In the genomic region with DNA sequence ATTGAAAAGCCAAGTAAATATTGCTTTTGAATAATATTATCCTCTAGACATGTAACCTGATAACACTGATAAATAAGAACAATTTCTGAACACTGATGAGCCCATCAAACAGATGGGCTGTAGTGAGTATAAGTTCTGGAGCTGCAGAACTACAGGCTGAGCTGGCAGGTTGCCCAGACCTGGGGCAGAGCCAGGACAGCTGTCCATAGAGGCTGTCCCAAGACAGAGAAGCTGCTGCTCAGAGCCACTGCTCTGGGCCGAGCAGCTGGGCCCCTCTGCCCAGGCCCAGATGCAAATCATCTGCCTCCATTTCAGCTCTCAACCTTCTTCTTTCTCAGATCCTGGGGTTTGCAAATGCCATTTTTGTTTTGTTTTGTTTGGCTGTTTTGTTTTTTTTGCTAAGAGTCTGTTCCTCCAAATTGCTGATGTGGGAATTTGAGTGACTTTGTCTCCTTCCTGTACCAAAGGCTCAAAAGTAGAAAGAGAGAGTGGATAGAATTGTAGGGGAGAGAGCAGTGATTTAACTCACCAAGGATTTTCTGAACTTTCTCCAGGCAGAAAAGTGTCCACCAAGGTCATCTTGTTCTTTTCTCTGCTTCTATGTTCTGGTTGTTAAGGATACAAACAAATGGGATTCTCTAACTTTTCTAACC, we compare ENCODE assay signal across 8 cellular contexts. TPM values are rescaled to one million over a fixed set of nuclear protein-coding genes. Genes with fewer than 3 reads are reported as not detected.
DNase-seq lines count a peak whose midpoint lies in the region; ATAC-seq and TF ChIP-seq lines count a peak whose summit lies in the region.
"Had no signal": no experiment of that assay in that cellular context is flagged by ENCODE, and none has a peak within 500 bp of the region (broad histone marks: within the 10 kb centered on the region; RNA-seq: fewer than 3 reads in every experiment).

No MANE protein-coding gene starts in this region.

- no peaks in the 10 kb centered on the region for H3K9me2 ChIP-seq in GM23338 (ENCODE audit: insufficient read depth)

- H3K27ac Mint-ChIP-seq in GM23338: no peak overlapping the region

- H3K9me3 ChIP-seq in esophagus squamous epithelium: no peaks in the 10 kb centered on the region

- intact Hi-C loops in dorsolateral prefrontal cortex (cut with DNase I): loop anchor here in 1 of 2 donors (5.0 kb wide), 1 partner anchor 46 kb away; no protein-coding TSS in a partner anchor
- intact Hi-C loops in esophagus squamous epithelium (cut with DNase I): no loop called here

- H3K79me2 ChIP-seq in GM23338 (replicated peaks; ENCODE audit: insufficient read depth): no peaks in the 10 kb centered on the region

- H3K27ac ChIP-seq in GM23338 (ENCODE audit: low read depth) (no peak overlapping the region), dorsolateral prefrontal cortex (peak overlapping the region in 58 of 59 donors; percentile 20 to 97 (median 86)), esophagus squamous epithelium (no peak overlapping the region)

- DNase-seq in GM23338 (ENCODE audit: low spot score): no peak
- peak; percentile 79 to 94 for DNase-seq in NCI-H446 (lab: John Stamatoyannopoulos, UW)
- peak; percentile 23 to 96 (median 92) for DNase-seq in dorsolateral prefrontal cortex
- DNase-seq in nucleus accumbens (lab: John Stamatoyannopoulos, UW): peak in 53 of 56 donors; percentile 15 to 93 (median 74)
- DNase-seq in GM19238 (ENCODE audit: insufficient read length, low spot score): no peak
- DNase-seq in esophagus squamous epithelium (lab: John Stamatoyannopoulos, UW): no peak

- no peak overlapping the region for H3K4me3 Mint-ChIP-seq in GM23338

- TF ChIP-seq POLR2A in esophagus squamous epithelium (IDR thresholded peaks at IDR 0.05): no peak

- H3K36me3 Mint-ChIP-seq in GM23338 (ENCODE audit: low read depth): no peaks in the 10 kb centered on the region

- no peak for ATAC-seq in GM23338
- no peak for ATAC-seq in GM21619 (IDR thresholded peaks at IDR 0.05; ENCODE audit: unreplicated experiment)

- no peaks in the 10 kb centered on the region for H4K20me1 ChIP-seq in GM23338 (replicated peaks; ENCODE audit: insufficient read depth)

- H3K4me1 ChIP-seq in GM23338 (ENCODE audit: insufficient read depth) (no peaks in the 10 kb centered on the region), esophagus squamous epithelium (peaks cover 0 to 6% (median 4%) of the 10 kb centered on the region in 3 donors)

- no peak overlapping the region for H3K4me2 ChIP-seq in GM23338

- H3K27me3 Mint-ChIP-seq in GM23338 (ENCODE audit: insufficient read depth, low read depth, poor library complexity): peaks cover 3% of the 10 kb centered on the region

- TF ChIP-seq CTCF in GM23338 (conservative IDR thresholded peaks at IDR 0.05; ENCODE audit: low read depth in 2 of 2): no peak
- peak in 15 of 56 donors; percentile 7 to 48 (median 26) for TF ChIP-seq CTCF in dorsolateral prefrontal cortex (IDR thresholded peaks at IDR 0.05 in 54 of 56, conservative IDR thresholded peaks at IDR 0.05 in 2 of 56; ENCODE audit: low read depth in 1 of 56, partially characterized antibody in 56 of 56)
- TF ChIP-seq CTCF in esophagus squamous epithelium (IDR thresholded peaks at IDR 0.05): no peak

- peak overlapping the region; percentile 83 for H2AFZ ChIP-seq in GM23338

- no peaks in the 10 kb centered on the region for H3K4me1 Mint-ChIP-seq in GM23338

- WGBS in esophagus squamous epithelium, 2 donors: 38 to 60% methylated on average over 1 of the region's 1 CpG

- H3K9me3 Mint-ChIP-seq in GM23338: no peaks in the 10 kb centered on the region

- no peaks in the 10 kb centered on the region for H3K36me3 ChIP-seq in GM23338 (ENCODE audit: insufficient read depth)
- H3K36me3 ChIP-seq in esophagus squamous epithelium: no peaks in the 10 kb centered on the region

- H3K4me3 ChIP-seq in GM23338 (no peak overlapping the region), dorsolateral prefrontal cortex (peak overlapping the region in 1 of 59 donors; percentile 9), esophagus squamous epithelium (no peak overlapping the region)

- no peaks in the 10 kb centered on the region for H3K27me3 ChIP-seq in GM23338 (ENCODE audit: insufficient read depth)
- H3K27me3 ChIP-seq in dorsolateral prefrontal cortex: no peaks in the 10 kb centered on the region
- no peaks in the 10 kb centered on the region for H3K27me3 ChIP-seq in esophagus squamous epithelium

- H3F3A ChIP-seq in GM23338 (replicated peaks; ENCODE audit: low read depth): no peaks in the 10 kb centered on the region

TF ChIP-seq in GM23338, 12 proteins besides CTCF, POLR2A, EP300 and RAD21 (continues in another document):
- TF ChIP-seq ZNF331 (CRISPR knock-in tag; IDR thresholded peaks at IDR 0.05; ENCODE audit: low read depth): no peak
- no peak for TF ChIP-seq ZNF114 (CRISPR knock-in tag; IDR thresholded peaks at IDR 0.05)
- TF ChIP-seq STAT1 (IDR thresholded peaks at IDR 0.05; ENCODE audit: unreplicated experiment): no peak
- no peak for TF ChIP-seq JUNB (IDR thresholded peaks at IDR 0.05; ENCODE audit: unreplicated experiment)
- TF ChIP-seq CREB1 (CRISPR knock-in tag; IDR thresholded peaks at IDR 0.05; ENCODE audit: low read depth): no peak
- TF ChIP-seq REST (IDR thresholded peaks at IDR 0.05; ENCODE audit: unreplicated experiment): no peak

RNA-seq across cellular contexts. Expression of gene TESPA1, which starts 4.0 kb away (rescaled TPM):
- total RNA-seq in GM23338 (2014; rRNA removed; shearing (Covaris generic)): not detected in 2 replicates
- polyA plus RNA-seq in GM23338 (2016; fragmentation: Nextera tagmentation; extraction: Ambion mirVana): 0.34 TPM in 1 of 2 replicates, not detected in the other
- total RNA-seq in dorsolateral prefrontal cortex: 100 to 1,000 TPM in 98 of 120 experiments, 10 to 100 TPM in 22; 34.4 to 265 (median 138) TPM
- 1 to 10 TPM in 2 of 4 donors, under 1 TPM in 1, not detected in 1; 0.31 to 6.7 (median 2.0) TPM for total RNA-seq in esophagus squamous epithelium
- total RNA-seq: frontal cortex had no signal

RNA-seq across cellular contexts. Expression of gene NEUROD4, which starts 31.2 kb away (rescaled TPM):
- total RNA-seq in GM23338 (2014; rRNA removed; shearing (Covaris generic)): 0.07 TPM in 1 of 2 replicates, not detected in the other
- polyA plus RNA-seq in GM23338 (2016; fragmentation: Nextera tagmentation; extraction: Ambion mirVana): 0.05 and 0.13 TPM in 2 replicates
- total RNA-seq in dorsolateral prefrontal cortex (under 1 TPM in 11 of 120 experiments, not detected in 109; 0.10 to 0.18 (median 0.13) TPM), esophagus squamous epithelium (not detected)

Comparison
In these comparisons a context has a peak if more than half of its experiments do, and no peak if none do; other contexts are left out.
1. DNase-seq: peak in NCI-H446 (2 of 2), dorsolateral prefrontal cortex (10 of 10) and nucleus accumbens (53 of 56); none in GM23338 (single experiment), GM19238 (single experiment) and esophagus squamous epithelium (single experiment).
2. H3K27ac ChIP-seq: peak in dorsolateral prefrontal cortex (58 of 59); none in GM23338 (single experiment) and esophagus squamous epithelium (0 of 4).
3. RNA of gene TESPA1, which starts 4.0 kb away (total RNA-seq): 34.4 to 265 TPM in dorsolateral prefrontal cortex; 0.31 to 6.7 TPM in esophagus squamous epithelium and not detected in GM23338; every median in the first group is over 4 times any median in the second.